ENCODE assay signal across 9 cellular contexts in the genomic region with DNA sequence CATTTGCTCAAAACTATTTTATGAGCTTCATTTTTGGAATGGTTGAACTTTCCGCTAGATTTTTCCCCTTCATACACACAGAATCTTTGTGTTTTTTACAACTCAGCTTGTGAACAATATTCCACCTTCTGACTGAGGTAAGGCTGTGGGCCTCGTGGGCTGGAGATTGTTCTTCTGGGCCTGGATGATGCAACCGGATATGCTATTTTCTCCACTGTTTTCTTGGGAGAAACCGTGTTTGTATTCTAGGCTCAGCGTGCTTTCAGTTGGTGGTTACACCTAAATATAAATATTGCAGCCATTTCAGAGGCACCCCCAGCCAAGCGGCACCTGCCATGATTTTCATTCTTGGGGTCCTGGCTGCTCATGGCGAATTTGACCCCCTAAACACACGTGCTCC. TPM values are rescaled to one million over a fixed set of nuclear protein-coding genes. Genes with fewer than 3 reads are reported as not detected.
"Had no signal": no experiment of that assay in that cellular context is flagged by ENCODE, and none has a peak within 500 bp of the region (broad histone marks: within the 10 kb centered on the region; RNA-seq: fewer than 3 reads in every experiment).

No MANE protein-coding gene starts in this region.

- H3K4me2 ChIP-seq: GM23338 had no signal

- H2AFZ ChIP-seq: GM23338 had no signal

- H3K4me1 Mint-ChIP-seq: GM23338, IgD-negative memory B cell had no signal

- ATAC-seq: GM23338, HepG2 had no signal

- FAIRE-seq: H1, H54, HepG2 had no signal

- H3K27ac ChIP-seq: HL-60 had no signal

- H3K4me3 ChIP-seq: GM23338 had no signal

- H3K4me3 Mint-ChIP-seq: GM23338, H9 had no signal

- H3K27ac Mint-ChIP-seq: GM23338, H9, IgD-negative memory B cell had no signal

- H3K36me3 Mint-ChIP-seq: IgD-negative memory B cell had no signal

- H3K9me3 Mint-ChIP-seq: H9, IgD-negative memory B cell had no signal

- DNase-seq: H9, HCEC 1CT, KG1 had no signal

RNA-seq across cellular contexts. Expression of a gene that starts 55.2 kb away (rescaled TPM):
- total RNA-seq: HepG2 had no signal
- polyA plus RNA-seq: HepG2, IgD-negative memory B cell had no signal
